ENCODE assay signal across 28 cellular contexts in genomic region chr12:457676-458075, GRCh38. TPM values are rescaled to one million over a fixed set of nuclear protein-coding genes. Genes with fewer than 3 reads are reported as not detected.
DNase-seq lines count a peak whose midpoint lies in the region; ATAC-seq and TF ChIP-seq lines count a peak whose summit lies in the region.
"Had no signal": no experiment of that assay in that cellular context is flagged by ENCODE, and none has a peak within 500 bp of the region (broad histone marks: within the 10 kb centered on the region; RNA-seq: fewer than 3 reads in every experiment).

No MANE protein-coding gene starts in this region.

- H3K27me3 ChIP-seq in CD4-positive, alpha-beta memory T cell (ENCODE audit: insufficient read depth, low read length), result no peaks in the 10 kb centered on the region
- H3K27me3 ChIP-seq in PC-3 (ENCODE audit: low read length), result no peaks in the 10 kb centered on the region

- H2AFZ ChIP-seq in PC-3 (ENCODE audit: low read length), result no peak overlapping the region

- H3K9ac ChIP-seq in PC-3 (ENCODE audit: low read length), result no peak overlapping the region

- peaks cover 0 to 1% of the 10 kb centered on the region in 2 donors for H3K36me3 Mint-ChIP-seq in CD4-positive, alpha-beta memory T cell
- H3K36me3 Mint-ChIP-seq in neural crest cell (ENCODE audit: low read depth), result no peaks in the 10 kb centered on the region
- H3K36me3 Mint-ChIP-seq: mesothelial cell of epicardium had no signal

- DNase-seq in activated CD4-positive, alpha-beta T cell treated with anti-CD3 and anti-CD28 coated beads for 48 hours, result peak; percentile 12
- no peak for DNase-seq in activated CD4-positive, alpha-beta T cell treated with anti-CD3 and anti-CD28 coated beads, Interleukin-2, amount 50 U/mL, for 4 hours
- DNase-seq in CD4-positive, alpha-beta memory T cell, result no peak
- peak; percentile 55 for DNase-seq in PC-3
- no peak for DNase-seq in neural crest cell (ENCODE audit: low read depth, low spot score)
- DNase-seq in cerebellum (ENCODE audit: low spot score), result no peak
- DNase-seq in NCI-H524 (lab: John Stamatoyannopoulos, UW), result no peak
- DNase-seq: activated CD4-positive, CD25-positive, alpha-beta regulatory T cell treated with anti-CD3 and anti-CD28 coated beads, Interleukin-2, amount 50 U/mL, for 72 hours; activated naive CD4-positive, alpha-beta T cell treated with anti-CD3 and anti-CD28 coated beads for 36 hours; activated T-cell treated with anti-CD3 and anti-CD28 coated beads, Interleukin-2, amount 50 U/mL, for 48 hours; amygdala; gastrocnemius medialis; HFFc6; naive B cell; NCI-H1105 treated with DMSO at 0.1 percent for 48 hours; NCI-H1930; NCI-H2171 treated with DMSO at 0.1 percent for 48 hours; NCI-H526; occipital lobe; SIG-M5; stimulated activated CD4-positive, alpha-beta T cell treated with anti-CD3 and anti-CD28 coated beads, Interleukin-15, amount 100 ng/mL, for 24 hours; stimulated activated CD4-positive, alpha-beta T cell treated with anti-CD3 and anti-CD28 coated beads, Interleukin-4, amount 100 ng/mL, for 4 hours; substantia nigra; trophoblast cell had no signal

- H3K4me1 ChIP-seq in CD4-positive, alpha-beta memory T cell (ENCODE audit: insufficient read depth, low read length), result peaks cover 10% of the 10 kb centered on the region
- peaks cover 6% of the 10 kb centered on the region for H3K4me1 ChIP-seq in PC-3 (ENCODE audit: insufficient read depth, low read length)

- no peaks in the 10 kb centered on the region for H3K79me2 ChIP-seq in PC-3 (ENCODE audit: low read length)

- H3K4me3 ChIP-seq in CD4-positive, alpha-beta memory T cell (ENCODE audit: low read length in 2 of 2), result no peak overlapping the region
- no peak overlapping the region for H3K4me3 ChIP-seq in PC-3 (ENCODE audit: low read length)
- H3K4me3 ChIP-seq: dorsolateral prefrontal cortex, gastrocnemius medialis had no signal

- peaks cover 11 to 33% (median 16%) of the 10 kb centered on the region in 4 donors for H3K4me1 Mint-ChIP-seq in CD4-positive, alpha-beta memory T cell
- peaks cover 9% of the 10 kb centered on the region for H3K4me1 Mint-ChIP-seq in neural crest cell

- peak overlapping the region in 1 of 7 donors; percentile 36 for H3K27ac Mint-ChIP-seq in CD4-positive, alpha-beta memory T cell
- no peak overlapping the region for H3K27ac Mint-ChIP-seq in neural crest cell (ENCODE audit: unreplicated experiment)
- H3K27ac Mint-ChIP-seq: activated naive CD4-positive, alpha-beta T cell treated with anti-CD3 and anti-CD28 coated beads for 36 hours; HFFc6; mesothelial cell of epicardium had no signal

- CTCF ChIA-PET in CD4-positive, alpha-beta memory T cell (lab: Charles Lee; ENCODE audit: partially characterized antibody), result interaction anchor here (0.7 to 7.9 kb wide), 4 partner anchors 14 to 90 kb away, joined by 3 to 71 read pairs (median 4); no protein-coding TSS in a partner anchor
- CTCF ChIA-PET in PC-3 (lab: Charles Lee), result no interaction called here

- H4K20me1 ChIP-seq in PC-3 (ENCODE audit: low read length), result no peaks in the 10 kb centered on the region

- POLR2A ChIA-PET in CD4-positive, alpha-beta memory T cell (lab: Charles Lee; ENCODE audit: partially characterized antibody), result no interaction called here
- POLR2A ChIA-PET in PC-3 (lab: Charles Lee; ENCODE audit: unreplicated experiment), result no interaction called here

- H3K27ac ChIP-seq in CD4-positive, alpha-beta memory T cell (ENCODE audit: low read depth, low read length), result no peak overlapping the region
- no peak overlapping the region for H3K27ac ChIP-seq in PC-3 (ENCODE audit: low read length)
- H3K27ac ChIP-seq: gastrocnemius medialis had no signal

- H3K9me2 ChIP-seq in PC-3 (replicated peaks; ENCODE audit: low read length), result no peaks in the 10 kb centered on the region

- no peaks in the 10 kb centered on the region for H3K9me3 ChIP-seq in CD4-positive, alpha-beta memory T cell (ENCODE audit: control insufficient read depth in 1 of 2, low read length in 2 of 2)
- H3K9me3 ChIP-seq in PC-3 (ENCODE audit: low read length), result no peaks in the 10 kb centered on the region
- H3K9me3 ChIP-seq: gastrocnemius medialis had no signal

- intact Hi-C loops in CD4-positive, alpha-beta memory T cell (cut with micrococcal nuclease), result loop anchor here (10.0 kb wide), 3 partner anchors 357 to 1137 kb away; partner anchors contain the start of genes FBXL14 and RAD52
- intact Hi-C loops in PC-3 (cut with micrococcal nuclease), result no loop called here

- peaks cover 0 to 3% of the 10 kb centered on the region in 2 donors for H3K27me3 Mint-ChIP-seq in CD4-positive, alpha-beta memory T cell
- peaks cover 68% of the 10 kb centered on the region for H3K27me3 Mint-ChIP-seq in neural crest cell (ENCODE audit: low read depth)

- H3F3A ChIP-seq in PC-3 (ENCODE audit: low read length, unreplicated experiment), result no peaks in the 10 kb centered on the region

- TF ChIP-seq CTCF in PC-3 (conservative IDR thresholded peaks at IDR 0.05; ENCODE audit: low read depth, low read length) (no peak), neural crest cell (conservative IDR thresholded peaks at IDR 0.05) (no peak)

- peak overlapping the region in 5 of 8 donors; percentile 10 to 77 (median 54) for H3K4me3 Mint-ChIP-seq in CD4-positive, alpha-beta memory T cell
- peak overlapping the region; percentile 36 for H3K4me3 Mint-ChIP-seq in neural crest cell
- H3K4me3 Mint-ChIP-seq: activated naive CD4-positive, alpha-beta T cell treated with anti-CD3 and anti-CD28 coated beads for 36 hours; HFFc6; mesothelial cell of epicardium had no signal

- no peaks in the 10 kb centered on the region for H3K36me3 ChIP-seq in CD4-positive, alpha-beta memory T cell (ENCODE audit: insufficient read depth, low read length)
- no peaks in the 10 kb centered on the region for H3K36me3 ChIP-seq in PC-3 (ENCODE audit: low read depth, low read length)
- H3K36me3 ChIP-seq: gastrocnemius medialis had no signal

- H3K9me3 Mint-ChIP-seq in CD4-positive, alpha-beta memory T cell, result no peaks in the 10 kb centered on the region
- H3K9me3 Mint-ChIP-seq in neural crest cell, result no peaks in the 10 kb centered on the region
- H3K9me3 Mint-ChIP-seq: activated naive CD4-positive, alpha-beta T cell treated with anti-CD3 and anti-CD28 coated beads for 36 hours; HFFc6; mesothelial cell of epicardium; naive B cell had no signal

- H3K4me2 ChIP-seq in PC-3 (ENCODE audit: low read length), result no peak overlapping the region

- BruUV-seq in PC-3 (replicated peaks; lab: Mats Ljungman, UMichigan), result no TSS peak

- ATAC-seq in PC-3, result peak; percentile 48
- ATAC-seq in HG02870 (IDR thresholded peaks at IDR 0.05; ENCODE audit: unreplicated experiment), result no peak
- ATAC-seq: gastrocnemius medialis had no signal

RNA-seq across cellular contexts. Expression of gene B4GALNT3, which starts 2.1 kb away (rescaled TPM):
- total RNA-seq in CD4-positive, alpha-beta memory T cell, result 1 to 10 TPM; 2.1 to 2.6 TPM
- 1 to 10 TPM in 1 of 2 donors, under 1 TPM in 1; 0.18 to 4.8 TPM for polyA plus RNA-seq in CD4-positive, alpha-beta memory T cell
- 3.7 and 5.0 TPM in 2 replicates for total RNA-seq in PC-3 (2014; rRNA removed)
- total RNA-seq in neural crest cell, result 2.6 and 3.1 TPM in 2 replicates
- total RNA-seq in cerebellum, result 2.4 TPM
- total RNA-seq: fibroblast of lung, HFFc6 had no signal
- polyA plus RNA-seq: fibroblast of lung had no signal

RNA-seq across cellular contexts. Expression of gene CCDC77, which starts 56.2 kb away (rescaled TPM):
- 10 to 100 TPM in 1 of 2 experiments, 1 to 10 TPM in 1; 7.9 to 13.0 TPM for total RNA-seq in CD4-positive, alpha-beta memory T cell
- 1 to 10 TPM; 5.3 to 9.0 TPM for polyA plus RNA-seq in CD4-positive, alpha-beta memory T cell
- 8.3 and 10.5 TPM in 2 replicates for total RNA-seq in PC-3 (2014; rRNA removed)
- total RNA-seq in neural crest cell, result 28.6 and 28.7 TPM in 2 replicates
- 20.1 TPM for total RNA-seq in cerebellum

Comparison
In these comparisons a context has a peak if more than half of its experiments do, and no peak if none do; other contexts are left out.
1. DNase-seq: peak in activated CD4-positive, alpha-beta T cell treated with anti-CD3 and anti-CD28 coated beads for 48 hours (single experiment) and PC-3 (single experiment); none in activated CD4-positive, alpha-beta T cell treated with anti-CD3 and anti-CD28 coated beads, Interleukin-2, amount 50 U/mL, for 4 hours (0 of 2), CD4-positive, alpha-beta memory T cell (0 of 5), neural crest cell (single experiment), cerebellum (single experiment) and NCI-H524 (0 of 2).